ENCODE assay signal across 28 cellular contexts in the genomic region with DNA sequence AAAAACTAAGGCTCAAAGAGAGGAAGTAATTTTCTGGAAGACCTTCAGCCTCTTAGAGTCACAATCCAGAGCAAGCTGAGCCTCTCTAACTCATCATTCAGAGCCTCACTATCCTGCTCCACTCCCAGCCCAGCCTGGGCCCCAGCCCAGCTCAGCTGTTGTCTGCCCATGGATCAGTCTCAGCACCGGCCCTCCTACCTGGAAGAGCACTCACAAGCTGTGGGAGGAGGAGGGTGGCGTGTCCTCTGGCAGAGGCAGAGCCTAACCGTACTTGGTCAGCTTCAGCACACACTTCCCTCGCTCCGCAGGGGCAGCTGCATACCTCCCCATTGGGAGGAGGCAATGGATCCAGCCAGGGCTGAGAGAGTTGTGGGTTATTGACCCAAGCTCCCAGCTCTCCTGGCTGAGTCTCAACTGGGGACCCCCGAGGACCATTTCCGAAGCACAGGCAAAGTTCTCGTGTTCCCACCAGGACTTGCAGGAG.
"Had no signal": no experiment of that assay in that cellular context is flagged by ENCODE, and none has a peak within 500 bp of the region (broad histone marks: within the 10 kb centered on the region; RNA-seq: fewer than 3 reads in every experiment).

No MANE protein-coding gene starts in this region.

- H3K27me3 ChIP-seq: ovary, testis, thyroid gland, upper lobe of right lung had no signal

- H3K27ac Mint-ChIP-seq: immature natural killer cell; naive thymus-derived CD8-positive, alpha-beta T cell; nephron; progenitor cell of endocrine pancreas; stimulated activated naive B cell treated with anti-CD40 and anti-IgM and Interleukin-4, amounts not matched to agents 10 μg/mL and 1 μg/mL and 100 μg/mL, for 72 hours had no signal

- H3K4me1 ChIP-seq: left lung, lower lobe of right lung, stomach, testis, thyroid gland, transverse colon, upper lobe of right lung had no signal

- DNase-seq: hippocampal formation; immature natural killer cell; kidney; left colon; left lung; lower lobe of right lung; mammary epithelial cell; mesenchymal stem cell; naive thymus-derived CD8-positive, alpha-beta T cell; occipital lobe; ovary; right cardiac atrium; stimulated activated CD4-positive, alpha-beta T cell treated with anti-CD3 and anti-CD28 coated beads, Interleukin-12 subunit alpha, Interleukin-12 subunit beta, amount 100 ng/mL, for 4 hours; stimulated activated CD4-positive, alpha-beta T cell treated with anti-CD3 and anti-CD28 coated beads, Interleukin-15, amount 100 ng/mL, for 24 hours; stimulated activated CD4-positive, alpha-beta T cell treated with anti-CD3 and anti-CD28 coated beads, Interleukin-4, amount 100 ng/mL, for 24 hours; stimulated activated naive B cell treated with anti-CD40 and anti-IgM and Interleukin-4, amounts not matched to agents 10 μg/mL and 1 μg/mL and 100 μg/mL, for 72 hours; stimulated activated naive CD8-positive, alpha-beta T cell treated with anti-CD3 and anti-CD28 coated beads, Interleukin-15, Interleukin-2, amounts not matched to agents 100 U/mL and 50 U/mL, for 24 hours; stomach; testis; thyroid gland; transverse colon; upper lobe of right lung had no signal

- H3K27ac ChIP-seq: left lung, lower lobe of right lung, neutrophil, ovary, skin epidermis, stomach, testis, thyroid gland, transverse colon, upper lobe of right lung had no signal

- H3K9me3 Mint-ChIP-seq: neural crest cell had no signal

- ATAC-seq: left colon; left lung; lower lobe of right lung; naive thymus-derived CD8-positive, alpha-beta T cell; right cardiac atrium; sciatic nerve; stimulated activated naive B cell treated with anti-CD40 and anti-IgM and Interleukin-4, amounts not matched to agents 10 μg/mL and 1 μg/mL and 100 μg/mL, for 72 hours; stimulated activated naive CD8-positive, alpha-beta T cell treated with anti-CD3 and anti-CD28 coated beads, Interleukin-15, Interleukin-2, amounts not matched to agents 100 U/mL and 50 U/mL, for 24 hours; upper lobe of right lung had no signal

- H3K4me3 Mint-ChIP-seq: immature natural killer cell; naive thymus-derived CD8-positive, alpha-beta T cell; nephron; neural crest cell; stimulated activated naive B cell treated with anti-CD40 and anti-IgM and Interleukin-4, amounts not matched to agents 10 μg/mL and 1 μg/mL and 100 μg/mL, for 72 hours had no signal

- H3K36me3 ChIP-seq: left lung, lower lobe of right lung, neutrophil, ovary, stomach, thyroid gland, transverse colon, upper lobe of right lung had no signal

- H3K9me3 ChIP-seq: left lung, lower lobe of right lung, neutrophil, ovary, testis, thyroid gland, transverse colon, upper lobe of right lung had no signal

- H3K4me3 ChIP-seq: left lung, lower lobe of right lung, ovary, skin epidermis, stomach, testis, thyroid gland, transverse colon, upper lobe of right lung had no signal

- H3K36me3 Mint-ChIP-seq: immature natural killer cell; stimulated activated naive B cell treated with anti-CD40 and anti-IgM and Interleukin-4, amounts not matched to agents 10 μg/mL and 1 μg/mL and 100 μg/mL, for 72 hours had no signal

- H3K4me1 Mint-ChIP-seq: immature natural killer cell; naive thymus-derived CD8-positive, alpha-beta T cell; nephron; neural crest cell; stimulated activated naive B cell treated with anti-CD40 and anti-IgM and Interleukin-4, amounts not matched to agents 10 μg/mL and 1 μg/mL and 100 μg/mL, for 72 hours had no signal
